In the genomic region with DNA sequence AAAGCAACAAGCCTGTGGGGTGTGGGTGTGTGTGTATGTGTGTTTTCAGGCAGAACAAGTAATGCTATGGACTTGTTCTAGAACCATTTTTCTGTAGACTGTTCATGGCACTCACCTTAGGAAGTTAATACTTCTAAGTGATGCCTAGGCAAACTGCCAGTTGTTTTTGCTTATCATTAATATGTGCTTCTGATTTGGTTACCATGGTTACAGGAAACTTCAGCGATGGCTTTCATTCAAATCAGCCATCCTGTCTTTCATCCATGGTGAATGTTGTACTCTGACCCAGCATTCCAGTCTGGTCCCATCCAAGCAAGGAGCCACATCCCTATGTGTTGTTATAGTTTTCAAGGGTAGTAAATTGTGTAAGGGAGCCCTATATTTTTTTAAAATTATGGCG, we compare ENCODE assay signal across 2 cellular contexts.
TF ChIP-seq lines count a peak whose summit lies in the region.

No MANE protein-coding gene starts in this region.

TF ChIP-seq in HepG2, 621 proteins besides CTCF, POLR2A, EP300 and RAD21:
- TF ChIP-seq RFX1 (IDR thresholded peaks at IDR 0.05): peak; percentile 51; the same call in 1 of the 2 replicates
- no peak for TF ChIP-seq GATAD2A (CRISPR knock-in tag; IDR thresholded peaks at IDR 0.05)

TF ChIP-seq in K562, 482 proteins besides CTCF, POLR2A, EP300 and RAD21:
- no peak for TF ChIP-seq ZNF12 (CRISPR knock-in tag; IDR thresholded peaks at IDR 0.05)
- TF ChIP-seq, protein P1, sequence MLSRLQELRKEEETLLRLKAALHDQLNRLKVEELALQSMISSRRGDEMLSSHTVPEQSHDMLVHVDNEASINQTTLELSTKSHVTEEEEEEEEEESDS (CRISPR knock-in tag; IDR thresholded peaks at IDR 0.05): no peak
- no peak for TF ChIP-seq NCOA2 (IDR thresholded peaks at IDR 0.05; ENCODE audit: partially characterized antibody in 2 of 2)
- no peak for TF ChIP-seq TOE1 (IDR thresholded peaks at IDR 0.05; ENCODE audit: borderline replicate concordance)
- no peak for TF ChIP-seq TOE1 (CRISPR knock-in tag; IDR thresholded peaks at IDR 0.05; ENCODE audit: borderline replicate concordance, low read depth)
- TF ChIP-seq FOXK2 (conservative IDR thresholded peaks at IDR 0.05 in 1 of 2, IDR thresholded peaks at IDR 0.05 in 1 of 2; ENCODE audit: low read depth in 2 of 2): no peak
- peak; percentile 73 for TF ChIP-seq RFX1 (IDR thresholded peaks at IDR 0.05)
